ENCODE assay signal across 24 cellular contexts in the genomic region with DNA sequence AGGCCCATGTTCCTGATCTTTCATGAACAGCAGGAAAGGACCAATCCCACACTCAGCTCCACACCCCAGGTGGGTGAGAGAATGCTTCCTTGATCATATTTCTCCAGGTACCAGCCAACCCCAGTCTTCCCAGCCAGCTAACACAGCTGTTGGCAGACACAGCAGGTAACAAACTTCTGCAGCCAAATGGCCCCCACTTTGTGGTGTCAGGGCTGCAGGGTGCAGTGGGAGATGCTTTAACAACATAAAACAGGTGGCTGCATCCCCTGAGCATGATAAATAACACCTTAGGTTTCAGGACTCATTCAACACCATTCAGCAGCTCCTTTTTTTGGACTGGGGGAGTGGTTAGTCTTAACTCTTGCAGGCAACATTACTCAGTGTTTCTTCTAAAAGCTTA.
"Had no signal": no experiment of that assay in that cellular context is flagged by ENCODE, and none has a peak within 500 bp of the region (broad histone marks: within the 10 kb centered on the region; RNA-seq: fewer than 3 reads in every experiment).

No MANE protein-coding gene starts in this region.

- H3K36me3 ChIP-seq: adrenal gland, brain microvascular endothelial cell had no signal

- H3K4me1 ChIP-seq: adrenal gland, ascending aorta, lower lobe of right lung, tibial artery had no signal

- H3K27ac ChIP-seq: adrenal gland, ascending aorta, brain microvascular endothelial cell, hepatocyte, lower lobe of right lung, tibial artery, VCaP had no signal

- ATAC-seq: activated CD4-positive, CD25-positive, alpha-beta regulatory T cell treated with anti-CD3 and anti-CD28 coated beads, Interleukin-2, amount 50 U/mL, for 24 hours; activated CD8-positive, alpha-beta T cell treated with anti-CD3 and anti-CD28 coated beads, Interleukin-2, amount 10 ng/mL, durations not matched to agents 7 days and 5 days; esophagus mucosa; left lobe of liver; lower lobe of right lung; sciatic nerve; stimulated activated effector memory CD8-positive, alpha-beta T cell treated with anti-CD3 and anti-CD28 coated beads, Interleukin-12 subunit alpha, Interleukin-12 subunit beta, amount 100 ng/mL, for 72 hours; stimulated activated naive CD8-positive, alpha-beta T cell treated with anti-CD3 and anti-CD28 coated beads, Interleukin-15, amount 100 ng/mL, for 72 hours had no signal

- H3K4me3 ChIP-seq: adrenal gland, ascending aorta, hepatocyte, lower lobe of right lung, tibial artery had no signal

- H3K27me3 ChIP-seq: adrenal gland, ascending aorta, brain microvascular endothelial cell, hepatocyte, tibial artery had no signal

- H3K9me3 ChIP-seq: adrenal gland, ascending aorta, lower lobe of right lung, tibial artery had no signal

- DNase-seq: activated CD4-positive, alpha-beta T cell treated with anti-CD3 and anti-CD28 coated beads, Interleukin-2, amount 10 ng/mL, durations not matched to agents 24 days and 14 days; activated CD8-positive, alpha-beta T cell treated with anti-CD3 and anti-CD28 coated beads, Interleukin-2, amount 10 ng/mL, durations not matched to agents 7 days and 5 days; adrenal gland; brain microvascular endothelial cell; caudate nucleus; dermis blood vessel endothelial cell; effector memory CD4-positive, alpha-beta T cell; foreskin melanocyte; immature natural killer cell; lower lobe of right lung; naive B cell; nucleus accumbens; small intestine; stimulated activated CD4-positive, alpha-beta T cell treated with anti-CD3 and anti-CD28 coated beads, Interleukin-2, amount 100 ng/mL, for 24 hours; stimulated activated naive CD8-positive, alpha-beta T cell treated with anti-CD3 and anti-CD28 coated beads, Interleukin-15, amount 100 ng/mL, for 72 hours; tibial artery had no signal
